ENCODE assay signal across 1 cellular context in the genomic region with DNA sequence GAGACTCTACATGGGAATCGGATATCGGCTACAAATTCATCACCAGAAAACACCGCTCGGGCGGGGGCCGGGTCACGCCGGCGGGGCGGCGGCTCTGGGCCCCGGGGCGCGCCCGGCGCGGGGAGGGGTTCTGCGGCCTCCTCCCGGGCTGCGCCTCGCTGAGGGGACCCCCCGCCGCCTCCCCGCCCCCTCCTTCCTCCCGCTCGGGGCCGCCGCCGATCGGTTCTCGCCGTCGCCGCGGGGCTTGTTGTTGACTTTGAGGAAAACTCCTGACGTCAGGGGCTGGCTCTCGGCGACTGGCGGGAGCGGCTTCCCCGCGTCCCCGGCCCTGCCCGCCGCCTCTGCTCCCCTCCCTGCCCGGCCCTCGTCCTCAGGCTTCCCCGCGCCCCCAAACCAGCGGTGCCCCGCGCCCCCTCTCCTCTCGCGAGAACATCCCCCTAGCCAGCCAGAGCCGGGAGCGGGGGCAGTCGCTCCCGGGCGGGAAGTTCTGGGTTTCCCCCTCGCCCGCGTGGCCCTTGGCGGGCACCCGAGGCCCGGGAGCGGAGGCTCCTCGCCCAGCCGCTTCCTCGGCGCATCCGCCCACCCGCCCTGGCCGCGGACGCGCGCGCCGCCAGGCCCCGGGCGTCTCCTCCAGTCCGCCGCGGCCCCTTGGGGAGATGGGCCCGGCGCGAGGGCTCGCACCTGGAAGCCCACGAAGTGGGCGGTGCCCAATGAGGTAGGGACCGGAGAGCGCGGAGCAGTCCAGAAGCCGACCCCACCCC.
A peak's percentile ranks its signal among the peaks of the same experiment; 100 is the strongest.
TF ChIP-seq lines count a peak whose summit lies in the region.

No MANE protein-coding gene starts in this region.

TF ChIP-seq in WTC11, 78 proteins besides CTCF, POLR2A, EP300 and RAD21 (continued from another document):
- no peak for TF ChIP-seq STAT6 (CRISPR knock-in tag; conservative IDR thresholded peaks at IDR 0.05; ENCODE audit: low read depth)
- TF ChIP-seq ETV6 (CRISPR knock-in tag; IDR thresholded peaks at IDR 0.05), result peak; percentile 47; the same call in 1 of the 2 replicates
- peak; percentile 85 for TF ChIP-seq E2F5 (CRISPR knock-in tag; IDR thresholded peaks at IDR 0.05)
- TF ChIP-seq SOX15 (CRISPR knock-in tag; IDR thresholded peaks at IDR 0.05), result no peak
- 0 out of 2 replicates have a peak, but pooled peaks have one; percentile 56 for TF ChIP-seq ZBTB21 (CRISPR knock-in tag; IDR thresholded peaks at IDR 0.05; ENCODE audit: borderline replicate concordance)
- TF ChIP-seq GABPB1 (CRISPR knock-in tag; IDR thresholded peaks at IDR 0.05), result no peak
- peak; percentile 85; the same call in 1 of the 2 replicates for TF ChIP-seq ELF4 (CRISPR knock-in tag; IDR thresholded peaks at IDR 0.05; ENCODE audit: low read depth)
- peak; percentile 55; the same call in 1 of the 2 replicates for TF ChIP-seq HMGXB4 (CRISPR knock-in tag; IDR thresholded peaks at IDR 0.05)
- TF ChIP-seq CREM (CRISPR knock-in tag; IDR thresholded peaks at IDR 0.05), result no peak; the same call in 1 of the 2 replicates
- TF ChIP-seq ZNF121 (CRISPR knock-in tag; IDR thresholded peaks at IDR 0.05), result no peak
- peak; percentile 79 for TF ChIP-seq ZNF423 (CRISPR knock-in tag; IDR thresholded peaks at IDR 0.05)
- peak; percentile 31; the same call in 1 of the 2 replicates for TF ChIP-seq TP53 (CRISPR knock-in tag; IDR thresholded peaks at IDR 0.05)
- no peak for TF ChIP-seq PRRX2 (CRISPR knock-in tag; IDR thresholded peaks at IDR 0.05)
